In genomic region chr9:90894956-90895687, GRCh38 we compare ENCODE assay signal across 8 cellular contexts.
DNase-seq lines count a peak whose midpoint lies in the region; ATAC-seq, FAIRE-seq and TF ChIP-seq lines count a peak whose summit lies in the region.

No MANE protein-coding gene starts in this region.

- H3K9me3 ChIP-seq in GM23248 (ENCODE audit: low read depth) (no peaks in the 10 kb centered on the region), HepG2 (ENCODE audit: low read length) (no peaks in the 10 kb centered on the region)

- intact Hi-C loops in HepG2 (cut with micrococcal nuclease; ENCODE audit: unreplicated experiment), result no loop called here

- H2AFZ ChIP-seq in GM23248, result no peak overlapping the region
- no peak overlapping the region for H2AFZ ChIP-seq in HepG2 (ENCODE audit: low read length)

- H3K4me1 ChIP-seq in GM23248 (ENCODE audit: insufficient read depth) (no peaks in the 10 kb centered on the region), HepG2 (ENCODE audit: insufficient read depth, low read length) (no peaks in the 10 kb centered on the region)

- peak; percentile 60 for TF ChIP-seq CTCF in AG09309 (IDR thresholded peaks at IDR 0.05; ENCODE audit: control insufficient read depth, insufficient read depth, low read depth, low read length, missing control alignments)
- TF ChIP-seq CTCF in VCaP (conservative IDR thresholded peaks at IDR 0.05), result peak; percentile 70
- TF ChIP-seq CTCF in HepG2 (CRISPR knock-in tag; IDR thresholded peaks at IDR 0.05), result peak; percentile 47

- H4K20me1 ChIP-seq in GM23248 (ENCODE audit: insufficient read depth) (no peaks in the 10 kb centered on the region), HepG2 (ENCODE audit: insufficient read depth, low read length) (no peaks in the 10 kb centered on the region)

- TF ChIP-seq RAD21 in HepG2 (CRISPR knock-in tag; IDR thresholded peaks at IDR 0.05), result 0 out of 2 replicates have a peak, but pooled peaks have one; percentile 25

- 69 to 74% methylated on average over 16 of the region's 16 CpGs for WGBS in GM23248 (ENCODE audit: low coverage in 1 of 2, low lambda C conversion rate in 2 of 2, missing lambda C conversion rate in 2 of 2), 2 experiments
- 47% methylated on average over 13 of the region's 16 CpGs for WGBS in HepG2 (ENCODE audit: low lambda C conversion rate)

- no peak overlapping the region for H3K27ac ChIP-seq in GM23248
- H3K27ac ChIP-seq in VCaP, result peak overlapping the region; percentile 86
- no peak overlapping the region for H3K27ac ChIP-seq in HepG2 (ENCODE audit: extremely low read length, insufficient read depth, low read length)

- no peak for DNase-seq in AG09309 (ENCODE audit: low read depth)
- DNase-seq in GM23248, result peak; percentile 38
- DNase-seq in HepG2 (ENCODE audit: low spot score), result peak; percentile 10
- DNase-seq in NK-92 treated with Interleukin-12 subunit alpha and Interleukin-12 subunit beta, amount 100 ng/mL, for 24 hours (lab: John Stamatoyannopoulos, UW), result no peak
- no peak for DNase-seq in NCI-H187 (lab: John Stamatoyannopoulos, UW)
- no peak for DNase-seq in NOMO-1 treated with dmso at 0.1 percent for 144 hours (lab: John Stamatoyannopoulos, UW; ENCODE audit: unreplicated experiment)

- no TSS peak for BruUV-seq in HepG2 (replicated peaks; lab: Mats Ljungman, UMichigan)

- peak; percentile 32 for FAIRE-seq in HepG2 (lab: Jason Lieb, UNC)

- CTCF ChIA-PET in HepG2 (lab: Yijun Ruan, JAX; ENCODE audit: low intra/inter-chr PET ratio, low total read pairs), result no interaction called here

- TF ChIP-seq EP300 in HepG2 (IDR thresholded peaks at IDR 0.05; ENCODE audit: low read depth in 2 of 2, low read length in 2 of 2) (no peak), HepG2 (CRISPR knock-in tag; IDR thresholded peaks at IDR 0.05; ENCODE audit: borderline replicate concordance) (no peak)

- H3F3A ChIP-seq in GM23248 (ENCODE audit: insufficient read depth), result no peaks in the 10 kb centered on the region

- in situ Hi-C loops in GM23248 (cut with MboI), result no loop called here
- in situ Hi-C loops in HepG2 (cut with HindIII; ENCODE audit: extremely low pct_ligation_motif_present, low pct_unique_long_range_greater_than_20kb), result no loop called here

- H3K36me3 ChIP-seq in GM23248 (ENCODE audit: low read depth) (no peaks in the 10 kb centered on the region), HepG2 (replicated peaks in 1 of 2; ENCODE audit: control insufficient read depth in 1 of 2, insufficient read depth in 2 of 2, low read length in 2 of 2) (no peaks in the 10 kb centered on the region)

- TF ChIP-seq POLR2A in HepG2 (IDR thresholded peaks at IDR 0.05; ENCODE audit: insufficient read depth in 1 of 2, low read depth in 2 of 2, low read length in 2 of 2), result no peak

- no peak overlapping the region for H3K4me3 ChIP-seq in AG09309 (ENCODE audit: control insufficient read depth, low read depth, low read length)
- H3K4me3 ChIP-seq in GM23248, result no peak overlapping the region
- no peak overlapping the region for H3K4me3 ChIP-seq in HepG2 (replicated peaks in 1 of 3; ENCODE audit: insufficient read depth in 1 of 3, low read depth in 2 of 3, low read length in 3 of 3)

- ATAC-seq in HepG2 (peak; percentile 81), GM21529 (IDR thresholded peaks at IDR 0.05; ENCODE audit: unreplicated experiment) (no peak)

- no peaks in the 10 kb centered on the region for H3K9me2 ChIP-seq in GM23248 (ENCODE audit: insufficient read depth)

- H3K4me2 ChIP-seq in GM23248 (ENCODE audit: unreplicated experiment), result no peak overlapping the region
- H3K4me2 ChIP-seq in HepG2 (ENCODE audit: low read depth, low read length), result no peak overlapping the region

- POLR2A ChIA-PET in HepG2 (lab: Yijun Ruan, JAX), result no interaction called here

- H3K9ac ChIP-seq in GM23248, result no peak overlapping the region
- H3K9ac ChIP-seq in HepG2 (ENCODE audit: insufficient read depth, low read depth, low read length), result no peak overlapping the region

- H3K27me3 ChIP-seq in GM23248 (replicated peaks; ENCODE audit: insufficient read depth) (peaks cover 30% of the 10 kb centered on the region), HepG2 (ENCODE audit: control insufficient read depth in 1 of 2, insufficient read depth in 2 of 2, low read length in 2 of 2) (peaks cover 3 to 37% of the 10 kb centered on the region in 2 experiments; a peak in 2 of 5 replicates)

- H3K79me2 ChIP-seq in GM23248 (ENCODE audit: insufficient read depth), result no peaks in the 10 kb centered on the region
- no peaks in the 10 kb centered on the region for H3K79me2 ChIP-seq in HepG2 (ENCODE audit: insufficient read depth, low read length)

TF ChIP-seq in HepG2, 621 proteins besides CTCF, POLR2A, EP300 and RAD21 (continues in another document):
- peak; percentile 40 for TF ChIP-seq STAG1 (CRISPR knock-in tag; IDR thresholded peaks at IDR 0.05)
- no peak for TF ChIP-seq POLR2AphosphoS5 (IDR thresholded peaks at IDR 0.05; ENCODE audit: low read depth, low read length)
- TF ChIP-seq ATF2 (CRISPR knock-in tag; IDR thresholded peaks at IDR 0.05), result no peak
- no peak for TF ChIP-seq SOX5 (CRISPR knock-in tag; IDR thresholded peaks at IDR 0.05; ENCODE audit: borderline replicate concordance)
- peak; percentile 7; the same call in 1 of the 2 replicates for TF ChIP-seq SMC3 (IDR thresholded peaks at IDR 0.05; ENCODE audit: low read length)
- no peak for TF ChIP-seq ZNF142 (CRISPR knock-in tag; IDR thresholded peaks at IDR 0.05)
- TF ChIP-seq MIER2 (CRISPR knock-in tag; IDR thresholded peaks at IDR 0.05), result no peak
- TF ChIP-seq MAFK (conservative IDR thresholded peaks at IDR 0.05 in 1 of 2, IDR thresholded peaks at IDR 0.05 in 1 of 2; ENCODE audit: low read length in 2 of 2), result peak in 1 of 2 experiments; percentile 40; a peak in 2 of 4 replicates
- no peak for TF ChIP-seq PHF21A (CRISPR knock-in tag; IDR thresholded peaks at IDR 0.05)
- TF ChIP-seq TFDP2 (CRISPR knock-in tag; IDR thresholded peaks at IDR 0.05), result no peak
- no peak for TF ChIP-seq JUNB (CRISPR knock-in tag; IDR thresholded peaks at IDR 0.05; ENCODE audit: borderline replicate concordance)
- no peak for TF ChIP-seq NFIB (CRISPR knock-in tag; IDR thresholded peaks at IDR 0.05; ENCODE audit: borderline replicate concordance)
- TF ChIP-seq ZNF879 (CRISPR knock-in tag; IDR thresholded peaks at IDR 0.05), result no peak
- no peak for TF ChIP-seq ZNF816 (CRISPR knock-in tag; IDR thresholded peaks at IDR 0.05; ENCODE audit: borderline replicate concordance)

Comparison
In these comparisons a context has a peak if more than half of its experiments do, and no peak if none do; other contexts are left out.
1. DNase-seq: peak in GM23248 (single experiment) and HepG2 (single experiment); none in AG09309 (single experiment), NK-92 treated with Interleukin-12 subunit alpha and Interleukin-12 subunit beta, amount 100 ng/mL, for 24 hours (single experiment), NCI-H187 (0 of 2) and NOMO-1 treated with dmso at 0.1 percent for 144 hours (single experiment).
2. Peak in every context shown above with its lines, with median percentiles within 50 percentile points of each other: CTCF ChIP-seq.